In genomic region chr9:6428940-6429889, GRCh38 we compare ENCODE assay signal across 10 cellular contexts. TPM values are rescaled to one million over a fixed set of nuclear protein-coding genes. Genes with fewer than 3 reads are reported as not detected.
DNase-seq lines count a peak whose midpoint lies in the region; ATAC-seq, FAIRE-seq and TF ChIP-seq lines count a peak whose summit lies in the region.
"Had no signal": no experiment of that assay in that cellular context is flagged by ENCODE, and none has a peak within 500 bp of the region (broad histone marks: within the 10 kb centered on the region; RNA-seq: fewer than 3 reads in every experiment).

No MANE protein-coding gene starts in this region.

- WGBS in mesendoderm (ENCODE audit: extremely low coverage, insufficient coverage, low lambda C conversion rate) = no CpG with 5 or more reads among the region's 11 CpGs

- H3K27ac ChIP-seq in mesendoderm (ENCODE audit: low read depth, low read length) = no peak overlapping the region
- H3K27ac ChIP-seq: parathyroid adenoma, SJSA1 had no signal

- H2BK120ac ChIP-seq in mesendoderm (ENCODE audit: low read depth, low read length) = no peak overlapping the region

- no peak overlapping the region for H3K18ac ChIP-seq in mesendoderm (ENCODE audit: low read length)

- no peak overlapping the region for H4K8ac ChIP-seq in mesendoderm (ENCODE audit: low read depth, low read length)

- no peak overlapping the region for H4K5ac ChIP-seq in mesendoderm (ENCODE audit: low read length)

- no peak overlapping the region for H2BK15ac ChIP-seq in mesendoderm (replicated peaks; ENCODE audit: low read depth)

- H3K4me1 ChIP-seq in mesendoderm (ENCODE audit: control insufficient read depth, low read depth, low read length) = no peaks in the 10 kb centered on the region
- H3K4me1 ChIP-seq: parathyroid adenoma, SJSA1 had no signal

- H2BK5ac ChIP-seq in mesendoderm (ENCODE audit: low read length) = no peak overlapping the region

- H3K36me3 ChIP-seq in mesendoderm (ENCODE audit: control insufficient read depth, insufficient read depth, low read length) = no peaks in the 10 kb centered on the region

- no peak overlapping the region for H3K56ac ChIP-seq in mesendoderm (ENCODE audit: low read length)

- H3K79me1 ChIP-seq in mesendoderm (ENCODE audit: low read length) = peaks cover 4% of the 10 kb centered on the region

- DNase-seq in GM12892 (ENCODE audit: insufficient read length) = no peak
- peak; percentile 29 for DNase-seq in choroid plexus epithelial cell (ENCODE audit: low read depth)
- DNase-seq in mesendoderm = no peak
- DNase-seq in NCI-H2171 (lab: John Stamatoyannopoulos, UW) = no peak
- DNase-seq in anterior cingulate cortex (lab: John Stamatoyannopoulos, UW) = no peak
- DNase-seq in iPS-NIHi11 (ENCODE audit: low spot score) = no peak

- H2AK5ac ChIP-seq in mesendoderm (ENCODE audit: low read length) = no peak overlapping the region

- no peak for TF ChIP-seq POLR2A in GM12892 (IDR thresholded peaks at IDR 0.05; ENCODE audit: low read depth, low read length)

- H3K4me3 ChIP-seq in choroid plexus epithelial cell (ENCODE audit: low read depth, low read length) (no peak overlapping the region), mesendoderm (ENCODE audit: low read length) (no peak overlapping the region)
- H3K4me3 ChIP-seq: SJSA1 had no signal

- no peak overlapping the region for H3K4me2 ChIP-seq in mesendoderm (ENCODE audit: low read length)

- H3K4ac ChIP-seq in mesendoderm (ENCODE audit: low read depth, low read length) = no peak overlapping the region

- peak; percentile 95 for ATAC-seq in GM21390 (IDR thresholded peaks at IDR 0.05; ENCODE audit: unreplicated experiment)
- peak; percentile 94 for ATAC-seq in HG03457 (IDR thresholded peaks at IDR 0.05; ENCODE audit: unreplicated experiment)

- H3K9ac ChIP-seq in mesendoderm (ENCODE audit: low read length) = no peak overlapping the region
- H3K9ac ChIP-seq: parathyroid adenoma had no signal

- H3K79me2 ChIP-seq in mesendoderm (ENCODE audit: control insufficient read depth, insufficient read depth, low read length) = peaks cover 37% of the 10 kb centered on the region

- no peaks in the 10 kb centered on the region for H3K27me3 ChIP-seq in mesendoderm (ENCODE audit: insufficient read depth, low read length, poor library complexity)
- H3K27me3 ChIP-seq: SJSA1 had no signal

- H3K23ac ChIP-seq in mesendoderm (ENCODE audit: low read length) = no peak overlapping the region

- FAIRE-seq in GM12892 (lab: Jason Lieb, UNC) = peak; percentile 92

- no peak for TF ChIP-seq CTCF in choroid plexus epithelial cell (conservative IDR thresholded peaks at IDR 0.05; ENCODE audit: low read depth, low read length)

RNA-seq across cellular contexts. Expression of gene UHRF2, which starts 16.2 kb away (rescaled TPM):
- polyA plus RNA-seq in GM12892 (2012; ENCODE audit: missing spikeins) = 50.8 TPM
- polyA plus RNA-seq in mesendoderm (2013, experiment 1 of 2) = 22.4 TPM
- polyA plus RNA-seq in mesendoderm (2013, experiment 2 of 2) = 23.4 TPM
